ENCODE assay signal across 18 cellular contexts in the genomic region with DNA sequence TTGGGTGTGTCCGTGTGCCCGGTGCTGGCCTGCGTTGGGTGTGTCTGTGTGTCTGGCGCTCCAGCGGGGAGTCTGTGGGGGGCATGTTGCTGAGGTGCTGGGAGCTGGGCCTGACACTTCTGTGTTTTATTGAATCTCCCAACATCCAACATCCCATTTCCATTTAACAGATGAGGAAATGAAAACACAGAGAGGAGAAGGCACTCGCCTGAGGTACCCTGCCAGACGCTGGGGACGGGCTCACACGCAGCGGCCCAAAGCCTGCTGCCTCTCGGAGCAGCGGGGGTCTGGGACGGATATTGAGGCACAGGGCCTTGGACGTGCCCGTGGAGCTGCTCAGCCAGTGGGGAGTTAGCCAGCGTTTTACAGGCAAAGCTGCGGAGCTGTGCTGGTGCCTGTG.
DNase-seq lines count a peak whose midpoint lies in the region; ATAC-seq and TF ChIP-seq lines count a peak whose summit lies in the region.
"Had no signal": no experiment of that assay in that cellular context is flagged by ENCODE, and none has a peak within 500 bp of the region (broad histone marks: within the 10 kb centered on the region; RNA-seq: fewer than 3 reads in every experiment).

No MANE protein-coding gene starts in this region.

- H3K36me3 ChIP-seq in CD4-positive, CD25-positive, alpha-beta regulatory T cell (ENCODE audit: control insufficient read depth, insufficient read depth, low read length) = no peaks in the 10 kb centered on the region
- H3K36me3 ChIP-seq in CD8-positive, alpha-beta T cell (ENCODE audit: insufficient read depth, low read length) = no peaks in the 10 kb centered on the region
- no peaks in the 10 kb centered on the region for H3K36me3 ChIP-seq in neuronal stem cell (replicated peaks in 1 of 2; ENCODE audit: control insufficient read depth in 2 of 2, insufficient read depth in 2 of 2, low read length in 2 of 2)
- H3K36me3 ChIP-seq: esophagus squamous epithelium had no signal

- H3K23ac ChIP-seq in neuronal stem cell (ENCODE audit: low read depth, low read length, poor library complexity) = no peak overlapping the region

- peak overlapping the region; percentile 93 to 98 (median 95) for H3K27ac Mint-ChIP-seq in CD4-positive, CD25-positive, alpha-beta regulatory T cell
- H3K27ac Mint-ChIP-seq in CD8-positive, alpha-beta T cell = peak overlapping the region; percentile 97
- no peak overlapping the region for H3K27ac Mint-ChIP-seq in natural killer cell treated with Interleukin-12 subunit alpha and Interleukin-12 subunit beta and Interleukin-15 and Interleukin-18, amount 100 ng/mL, for 72 hours
- H3K27ac Mint-ChIP-seq: HFFc6; stimulated activated memory B cell treated with anti-CD40 and anti-IgM and Interleukin-4, amounts not matched to agents 10 μg/mL and 1 μg/mL and 100 μg/mL, for 72 hours had no signal

- H2BK120ac ChIP-seq in neuronal stem cell (ENCODE audit: low read depth, low read length) = no peak overlapping the region

- H3K4me1 Mint-ChIP-seq in CD4-positive, CD25-positive, alpha-beta regulatory T cell = peaks cover 11 to 43% (median 22%) of the 10 kb centered on the region in 4 donors
- H3K4me1 Mint-ChIP-seq in CD8-positive, alpha-beta T cell (ENCODE audit: low read depth) = peaks cover 37% of the 10 kb centered on the region
- H3K4me1 Mint-ChIP-seq in natural killer cell treated with Interleukin-12 subunit alpha and Interleukin-12 subunit beta and Interleukin-15 and Interleukin-18, amount 100 ng/mL, for 72 hours (ENCODE audit: low read depth in 2 of 2) = peaks cover 0 to 4% of the 10 kb centered on the region in 2 donors
- H3K4me1 Mint-ChIP-seq: stimulated activated memory B cell treated with anti-CD40 and anti-IgM and Interleukin-4, amounts not matched to agents 10 μg/mL and 1 μg/mL and 100 μg/mL, for 72 hours had no signal

- peaks cover 5% of the 10 kb centered on the region for H3K36me3 Mint-ChIP-seq in CD4-positive, CD25-positive, alpha-beta regulatory T cell
- peaks cover 14% of the 10 kb centered on the region for H3K36me3 Mint-ChIP-seq in CD8-positive, alpha-beta T cell
- H3K36me3 Mint-ChIP-seq in natural killer cell treated with Interleukin-12 subunit alpha and Interleukin-12 subunit beta and Interleukin-15 and Interleukin-18, amount 100 ng/mL, for 72 hours = peaks cover 15% of the 10 kb centered on the region
- H3K36me3 Mint-ChIP-seq: stimulated activated memory B cell treated with anti-CD40 and anti-IgM and Interleukin-4, amounts not matched to agents 10 μg/mL and 1 μg/mL and 100 μg/mL, for 72 hours had no signal

- CTCF ChIA-PET in CD8-positive, alpha-beta T cell (lab: Charles Lee) = interaction anchor here (1.3 kb wide), 1 partner anchor 38 kb away, joined by 5 read pairs; no protein-coding TSS in a partner anchor

- no peak overlapping the region for H2AFZ ChIP-seq in neuronal stem cell (ENCODE audit: low read length)
- H2AFZ ChIP-seq: parathyroid adenoma had no signal

- H3K27me3 ChIP-seq in CD4-positive, CD25-positive, alpha-beta regulatory T cell (ENCODE audit: control insufficient read depth, insufficient read depth, low read length) = no peaks in the 10 kb centered on the region
- H3K27me3 ChIP-seq in CD8-positive, alpha-beta T cell (ENCODE audit: insufficient read depth, low read length) = no peaks in the 10 kb centered on the region
- peaks cover 0 to 2% (median 0%) of the 10 kb centered on the region in 3 experiments for H3K27me3 ChIP-seq in neuronal stem cell (ENCODE audit: control insufficient read depth in 3 of 3, insufficient read depth in 3 of 3, low read depth in 1 of 3, low read length in 3 of 3)

- no peak for ATAC-seq in CD4-positive, CD25-positive, alpha-beta regulatory T cell (ENCODE audit: low read depth in 2 of 2)
- ATAC-seq in CD8-positive, alpha-beta T cell = no peak
- no peak for ATAC-seq in natural killer cell treated with Interleukin-12 subunit alpha and Interleukin-12 subunit beta and Interleukin-15 and Interleukin-18, amount 100 ng/mL, for 72 hours
- ATAC-seq: stimulated activated memory B cell treated with anti-CD40 and anti-IgM and Interleukin-4, amounts not matched to agents 10 μg/mL and 1 μg/mL and 100 μg/mL, for 72 hours had no signal

- no peak overlapping the region for H2BK5ac ChIP-seq in neuronal stem cell (ENCODE audit: low read length)

- no peak for TF ChIP-seq CTCF in CD8-positive, alpha-beta T cell (IDR thresholded peaks at IDR 0.05)

- no CpG with 5 or more reads among the region's 17 CpGs for WGBS in neuronal stem cell (ENCODE audit: extremely low coverage in 2 of 2, insufficient read length in 2 of 2, insufficient replicate concordance in 1 of 2), 2 donors

- H3K9me3 ChIP-seq in CD4-positive, CD25-positive, alpha-beta regulatory T cell (ENCODE audit: control insufficient read depth in 2 of 2, low read length in 2 of 2) = peaks cover 10 to 14% of the 10 kb centered on the region in 2 experiments
- no peaks in the 10 kb centered on the region for H3K9me3 ChIP-seq in CD8-positive, alpha-beta T cell (ENCODE audit: low read length)
- peaks cover 13 to 47% of the 10 kb centered on the region in 2 donors for H3K9me3 ChIP-seq in neuronal stem cell (replicated peaks in 1 of 2; ENCODE audit: control insufficient read depth in 2 of 2, insufficient read depth in 1 of 2, low read depth in 1 of 2, low read length in 2 of 2)

- H3K27me3 Mint-ChIP-seq in CD4-positive, CD25-positive, alpha-beta regulatory T cell = peaks cover 4% of the 10 kb centered on the region
- peaks cover 2% of the 10 kb centered on the region for H3K27me3 Mint-ChIP-seq in CD8-positive, alpha-beta T cell (ENCODE audit: low read depth)
- peaks cover 8 to 9% of the 10 kb centered on the region in 2 donors for H3K27me3 Mint-ChIP-seq in natural killer cell treated with Interleukin-12 subunit alpha and Interleukin-12 subunit beta and Interleukin-15 and Interleukin-18, amount 100 ng/mL, for 72 hours

- H2AK5ac ChIP-seq in neuronal stem cell (ENCODE audit: low read depth, low read length) = no peak overlapping the region

- H4K91ac ChIP-seq in neuronal stem cell (ENCODE audit: low read depth, low read length, poor library complexity) = no peak overlapping the region

- POLR2A ChIA-PET in CD8-positive, alpha-beta T cell (lab: Charles Lee) = interaction anchor here (1.8 to 2.4 kb wide), 2 partner anchors 20 to 34 kb away, joined by 4 to 10 read pairs; no protein-coding TSS in a partner anchor

- H4K8ac ChIP-seq in neuronal stem cell (ENCODE audit: low read depth, low read length) = no peak overlapping the region

- no peak overlapping the region for H3K4ac ChIP-seq in neuronal stem cell (ENCODE audit: low read length)

- H3K9ac ChIP-seq in neuronal stem cell (ENCODE audit: low read depth, low read length, poor library complexity) = no peak overlapping the region
- H3K9ac ChIP-seq: parathyroid adenoma had no signal

- H3K14ac ChIP-seq in neuronal stem cell (ENCODE audit: low read length) = peak overlapping the region; percentile 75

- H3K4me3 Mint-ChIP-seq in CD4-positive, CD25-positive, alpha-beta regulatory T cell = peak overlapping the region in 2 of 4 donors; percentile 39 to 77
- H3K4me3 Mint-ChIP-seq in CD8-positive, alpha-beta T cell = peak overlapping the region; percentile 60
- H3K4me3 Mint-ChIP-seq in natural killer cell treated with Interleukin-12 subunit alpha and Interleukin-12 subunit beta and Interleukin-15 and Interleukin-18, amount 100 ng/mL, for 72 hours = no peak overlapping the region
- H3K4me3 Mint-ChIP-seq: HFFc6; stimulated activated memory B cell treated with anti-CD40 and anti-IgM and Interleukin-4, amounts not matched to agents 10 μg/mL and 1 μg/mL and 100 μg/mL, for 72 hours had no signal

- no peak overlapping the region for H3K18ac ChIP-seq in neuronal stem cell (ENCODE audit: low read length)

- peaks cover 22% of the 10 kb centered on the region for H3K4me1 ChIP-seq in CD4-positive, CD25-positive, alpha-beta regulatory T cell (ENCODE audit: control insufficient read depth, insufficient read depth, low read length, poor library complexity, severe bottlenecking)
- H3K4me1 ChIP-seq in CD8-positive, alpha-beta T cell (ENCODE audit: insufficient read depth, low read length) = peaks cover 24% of the 10 kb centered on the region
- peaks cover 5 to 19% of the 10 kb centered on the region in 2 donors for H3K4me1 ChIP-seq in neuronal stem cell (ENCODE audit: control insufficient read depth in 2 of 2, insufficient read depth in 1 of 2, low read depth in 1 of 2, low read length in 2 of 2)
- H3K4me1 ChIP-seq: esophagus squamous epithelium, parathyroid adenoma had no signal

- peaks cover 3% of the 10 kb centered on the region for H3K79me1 ChIP-seq in neuronal stem cell (ENCODE audit: low read depth, low read length)

- DNase-seq in CD4-positive, CD25-positive, alpha-beta regulatory T cell = no peak
- DNase-seq in CD8-positive, alpha-beta T cell = peak in 1 of 7 experiments; percentile 4
- no peak for DNase-seq in neuronal stem cell (ENCODE audit: low spot score)
- DNase-seq in T1000 (lab: John Stamatoyannopoulos, UW) = no peak
- no peak for DNase-seq in SIG-M5 (lab: John Stamatoyannopoulos, UW)
- DNase-seq in natural killer cell treated with Interleukin-12 subunit alpha and Interleukin-12 subunit beta and Interleukin-15 and Interleukin-18, amount 100 ng/mL, for 72 hours (ENCODE audit: low spot score) = no peak
- DNase-seq: activated gamma-delta T cell treated with Interleukin-2 at 50 U/mL for 16 hours, AML-193, cerebellar nuclear complex, esophagus squamous epithelium, HFFc6, kidney glomerular epithelial cell, NCI-H2107, NCI-H510A had no signal

- H2BK12ac ChIP-seq in neuronal stem cell (ENCODE audit: low read length) = no peak overlapping the region

- H3K4me3 ChIP-seq in CD4-positive, CD25-positive, alpha-beta regulatory T cell (ENCODE audit: low read depth, low read length) = no peak overlapping the region
- no peak overlapping the region for H3K4me3 ChIP-seq in CD8-positive, alpha-beta T cell (ENCODE audit: low read depth, low read length)
- H3K4me3 ChIP-seq in neuronal stem cell (ENCODE audit: low read length in 2 of 2) = no peak overlapping the region
- H3K4me3 ChIP-seq: esophagus squamous epithelium, SK-N-MC had no signal

- intact Hi-C loops in CD8-positive, alpha-beta T cell (cut with DNase I, micrococcal nuclease) = loop anchor here (1.0 to 5.0 kb wide), 4 partner anchors 20 to 158 kb away; no protein-coding TSS in a partner anchor

- peaks cover 0 to 19% (median 5%) of the 10 kb centered on the region in 7 donors for H3K9me3 Mint-ChIP-seq in CD4-positive, CD25-positive, alpha-beta regulatory T cell
- H3K9me3 Mint-ChIP-seq in CD8-positive, alpha-beta T cell = peaks cover 4% of the 10 kb centered on the region
- peaks cover 6% of the 10 kb centered on the region for H3K9me3 Mint-ChIP-seq in natural killer cell treated with Interleukin-12 subunit alpha and Interleukin-12 subunit beta and Interleukin-15 and Interleukin-18, amount 100 ng/mL, for 72 hours

- H2BK15ac ChIP-seq in neuronal stem cell (ENCODE audit: low read length) = no peak overlapping the region

- no peak overlapping the region for H3K4me2 ChIP-seq in neuronal stem cell (ENCODE audit: insufficient read depth, low read length, poor library complexity, severe bottlenecking)

- H3K27ac ChIP-seq in CD4-positive, CD25-positive, alpha-beta regulatory T cell (ENCODE audit: insufficient read depth, low read length, poor library complexity, severe bottlenecking) = no peak overlapping the region
- H3K27ac ChIP-seq in CD8-positive, alpha-beta T cell (ENCODE audit: low read depth, low read length) = no peak overlapping the region
- peak overlapping the region; percentile 73 for H3K27ac ChIP-seq in angular gyrus (ENCODE audit: low read depth, low read length)
- no peak overlapping the region for H3K27ac ChIP-seq in neuronal stem cell (replicated peaks; ENCODE audit: low read length)
- H3K27ac ChIP-seq: esophagus squamous epithelium, parathyroid adenoma, SK-N-MC had no signal

Comparison
In these comparisons a context has a peak if more than half of its experiments do, and no peak if none do; other contexts are left out.
1. H3K27ac Mint-ChIP-seq: peak in CD4-positive, CD25-positive, alpha-beta regulatory T cell (3 of 3) and CD8-positive, alpha-beta T cell (single experiment); none in natural killer cell treated with Interleukin-12 subunit alpha and Interleukin-12 subunit beta and Interleukin-15 and Interleukin-18, amount 100 ng/mL, for 72 hours (0 of 2).